In the genomic region with DNA sequence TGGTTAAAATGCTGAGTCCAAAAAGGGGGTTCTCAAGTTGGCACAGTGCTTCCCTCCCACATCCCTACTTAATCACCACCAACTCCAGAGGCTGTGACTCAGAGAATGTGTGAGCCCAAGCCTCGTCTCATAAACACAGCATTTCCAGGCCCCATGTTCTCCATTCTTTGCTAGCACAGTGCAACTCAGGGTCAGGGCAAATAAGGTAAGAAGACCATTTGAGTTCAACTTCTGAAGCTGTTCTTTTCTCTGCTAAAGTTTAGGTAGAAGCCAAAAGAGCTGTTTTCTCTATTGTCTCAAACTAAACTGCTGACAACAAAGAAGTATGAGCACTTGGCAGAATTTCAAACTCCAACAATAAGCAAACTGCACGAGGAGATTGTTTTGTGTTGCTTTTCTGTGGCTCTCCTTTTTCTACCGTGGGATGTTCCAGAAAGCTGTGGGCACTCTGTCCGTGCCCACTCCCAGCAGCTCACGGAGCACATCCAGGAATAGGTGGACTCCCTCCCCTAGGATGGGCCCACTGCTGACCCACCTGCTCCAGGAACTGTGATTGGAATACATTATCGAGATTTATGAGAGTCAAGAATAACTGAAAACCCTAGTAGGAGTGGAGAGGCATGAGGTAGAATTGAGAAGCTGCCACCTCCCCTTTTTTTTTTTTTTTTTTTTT, we compare ENCODE assay signal across 10 cellular contexts.
A peak's percentile ranks its signal among the peaks of the same experiment; 100 is the strongest.
DNase-seq lines count a peak whose midpoint lies in the region; ATAC-seq and TF ChIP-seq lines count a peak whose summit lies in the region.
"Had no signal": no experiment of that assay in that cellular context is flagged by ENCODE, and none has a peak within 500 bp of the region (broad histone marks: within the 10 kb centered on the region; RNA-seq: fewer than 3 reads in every experiment).

No MANE protein-coding gene starts in this region.

- DNase-seq in AG20443 (ENCODE audit: low spot score) (peak; percentile 81), RPMI7951 (ENCODE audit: low read depth) (peak; percentile 75), fibroblast of villous mesenchyme (ENCODE audit: low read depth) (peak; percentile 93), psoas muscle (no peak), progenitor cell of endocrine pancreas (ENCODE audit: low spot score, unreplicated experiment) (no peak), middle frontal gyrus (ENCODE audit: extremely low spot score, low spot score) (no peak)

- WGBS in psoas muscle, 3 donors: 37 to 52% (median 45%) methylated on average over 6 of the region's 6 CpGs

- no peak for TF ChIP-seq CTCF in fibroblast of villous mesenchyme (IDR thresholded peaks at IDR 0.05; ENCODE audit: insufficient read depth, low read depth, low read length)
- TF ChIP-seq CTCF in psoas muscle (IDR thresholded peaks at IDR 0.05): no peak
- no peak for TF ChIP-seq CTCF in progenitor cell of endocrine pancreas (IDR thresholded peaks at IDR 0.05; ENCODE audit: unreplicated experiment)

- no peaks in the 10 kb centered on the region for H3K27me3 ChIP-seq in psoas muscle (ENCODE audit: insufficient read depth in 3 of 3, low read length in 2 of 3)

- H3K9me3 Mint-ChIP-seq in progenitor cell of endocrine pancreas (ENCODE audit: low read depth): no peaks in the 10 kb centered on the region

- H3K27me3 Mint-ChIP-seq in progenitor cell of endocrine pancreas: no peaks in the 10 kb centered on the region

- no peak overlapping the region for H3K27ac Mint-ChIP-seq in progenitor cell of endocrine pancreas

- intact Hi-C loops in psoas muscle (cut with DNase I): no loop called here

- no peaks in the 10 kb centered on the region for H3K4me1 ChIP-seq in psoas muscle

- H3K4me3 Mint-ChIP-seq in progenitor cell of endocrine pancreas (ENCODE audit: low read depth): no peak overlapping the region

- H3K4me3 ChIP-seq in fibroblast of villous mesenchyme (ENCODE audit: low read depth, low read length) (no peak overlapping the region), psoas muscle (no peak overlapping the region)
- H3K4me3 ChIP-seq: GM12878 had no signal

- no peak overlapping the region for H3K27ac ChIP-seq in psoas muscle
- H3K27ac ChIP-seq: VCaP had no signal

- H3K4me1 Mint-ChIP-seq in progenitor cell of endocrine pancreas (ENCODE audit: low read depth): no peaks in the 10 kb centered on the region

- no peaks in the 10 kb centered on the region for H3K36me3 ChIP-seq in psoas muscle (ENCODE audit: insufficient read depth in 1 of 2, low read depth in 1 of 2)

- no peaks in the 10 kb centered on the region for H3K36me3 Mint-ChIP-seq in progenitor cell of endocrine pancreas (ENCODE audit: insufficient read depth)

- H3K9me3 ChIP-seq in psoas muscle: no peaks in the 10 kb centered on the region

- ATAC-seq in psoas muscle (peak in 3 of 4 donors; percentile 55 to 67 (median 63)), HG03442 (IDR thresholded peaks at IDR 0.05; ENCODE audit: unreplicated experiment) (no peak), HG03159 (IDR thresholded peaks at IDR 0.05; ENCODE audit: unreplicated experiment) (no peak)
- ATAC-seq: GM12878 had no signal

Comparison
In these comparisons a context has a peak if more than half of its experiments do, and no peak if none do; other contexts are left out.
1. DNase-seq: peak in AG20443 (single experiment), RPMI7951 (single experiment) and fibroblast of villous mesenchyme (single experiment); none in psoas muscle (0 of 2), progenitor cell of endocrine pancreas (single experiment) and middle frontal gyrus (single experiment).
2. ATAC-seq: peak in psoas muscle (3 of 4); none in HG03442 (single experiment) and HG03159 (single experiment).